In genomic region chr6:142387997-142388815, GRCh38 we compare ENCODE assay signal across 8 cellular contexts.
DNase-seq lines count a peak whose midpoint lies in the region; TF ChIP-seq lines count a peak whose summit lies in the region.

No MANE protein-coding gene starts in this region.

- no peaks in the 10 kb centered on the region for H4K20me1 ChIP-seq in Loucy (ENCODE audit: insufficient read depth, low read length, poor library complexity, severe bottlenecking)

- no peaks in the 10 kb centered on the region for H3F3A ChIP-seq in Loucy (ENCODE audit: low read depth)

- H2AFZ ChIP-seq in Loucy (ENCODE audit: low read length), result no peak overlapping the region

- no peaks in the 10 kb centered on the region for H3K36me3 ChIP-seq in Loucy (ENCODE audit: insufficient read depth, low read length)
- no peaks in the 10 kb centered on the region for H3K36me3 ChIP-seq in adipocyte (ENCODE audit: control insufficient read depth, insufficient read depth, low read length, severe bottlenecking)
- no peaks in the 10 kb centered on the region for H3K36me3 ChIP-seq in vagina

- peaks cover 5% of the 10 kb centered on the region for H3K36me3 Mint-ChIP-seq in Calu3 (ENCODE audit: insufficient read depth, unreplicated experiment)

- intact Hi-C loops in Calu3 (cut with micrococcal nuclease; ENCODE audit: unreplicated experiment), result loop anchor here (2.0 kb wide), 2 partner anchors 155 to 231 kb away; no protein-coding TSS in a partner anchor
- intact Hi-C loops in vagina (cut with DNase I), result no loop called here

- H3K79me2 ChIP-seq in Loucy (ENCODE audit: insufficient read depth, low read length), result no peaks in the 10 kb centered on the region

- H3K9ac ChIP-seq in Loucy (ENCODE audit: low read depth, low read length, poor library complexity, severe bottlenecking), result no peak overlapping the region
- peak overlapping the region; percentile 59 for H3K9ac ChIP-seq in adipocyte (ENCODE audit: low read length)

- CTCF ChIA-PET in Calu3 (lab: Charles Lee), result no interaction called here

- no peak overlapping the region for H3K27ac ChIP-seq in vagina

- peak overlapping the region; percentile 42 for H3K27ac Mint-ChIP-seq in Calu3 (ENCODE audit: unreplicated experiment)

- H3K27me3 Mint-ChIP-seq in Calu3 (ENCODE audit: unreplicated experiment), result no peaks in the 10 kb centered on the region

- no peak overlapping the region for H3K4me3 Mint-ChIP-seq in Calu3 (ENCODE audit: low read depth, unreplicated experiment)

- no peaks in the 10 kb centered on the region for H3K9me2 ChIP-seq in Loucy (replicated peaks; ENCODE audit: low read depth, low read length)

- no peak overlapping the region for H3K4me2 ChIP-seq in Loucy (ENCODE audit: low read depth, low read length, poor library complexity, severe bottlenecking)

- TF ChIP-seq CTCF in Calu3 (IDR thresholded peaks at IDR 0.05; ENCODE audit: unreplicated experiment) (no peak), GM20000 (IDR thresholded peaks at IDR 0.05; ENCODE audit: extremely low read depth, missing control alignments) (no peak), Loucy (conservative IDR thresholded peaks at IDR 0.05; ENCODE audit: low read length) (peak; percentile 85), vagina (IDR thresholded peaks at IDR 0.05) (peak in 2 of 3 experiments; percentile 28 to 43)

- H3K4me3 ChIP-seq in Loucy (ENCODE audit: low read length, poor library complexity, severe bottlenecking), result no peak overlapping the region
- H3K4me3 ChIP-seq in adipocyte (ENCODE audit: low read length), result no peak overlapping the region
- H3K4me3 ChIP-seq in vagina, result no peak overlapping the region

- BruUV-seq in Calu3 (replicated peaks; lab: Mats Ljungman, UMichigan), result no TSS peak

- H3K27me3 ChIP-seq in Loucy (ENCODE audit: insufficient read depth, low read length, poor library complexity, severe bottlenecking), result no peaks in the 10 kb centered on the region
- H3K27me3 ChIP-seq in adipocyte (replicated peaks; ENCODE audit: control insufficient read depth, insufficient read depth, low read length), result no peaks in the 10 kb centered on the region
- H3K27me3 ChIP-seq in vagina, result no peaks in the 10 kb centered on the region

- H3K4me1 ChIP-seq in Loucy (ENCODE audit: insufficient read depth, low read length, poor library complexity, severe bottlenecking) (peaks cover 8% of the 10 kb centered on the region), adipocyte (ENCODE audit: control insufficient read depth, insufficient read depth, low read length) (peaks cover 12% of the 10 kb centered on the region), vagina (no peaks in the 10 kb centered on the region)

- no peak for TF ChIP-seq POLR2A in vagina (IDR thresholded peaks at IDR 0.05)

- H3K9me3 ChIP-seq in Loucy (ENCODE audit: insufficient read depth, low read depth, low read length) (no peaks in the 10 kb centered on the region), adipocyte (ENCODE audit: control insufficient read depth, low read length) (no peaks in the 10 kb centered on the region), vagina (no peaks in the 10 kb centered on the region)

- no peaks in the 10 kb centered on the region for H3K4me1 Mint-ChIP-seq in Calu3 (ENCODE audit: low read depth, unreplicated experiment)

- no peak for DNase-seq in Calu3
- peak; percentile 5 for DNase-seq in GM20000 (ENCODE audit: low spot score)
- DNase-seq in adipocyte (ENCODE audit: low read depth), result peak; percentile 88
- DNase-seq in iris pigment epithelial cell (ENCODE audit: low read depth), result peak; percentile 70
- DNase-seq in vagina (ENCODE audit: extremely low spot score in 2 of 2), result no peak
- DNase-seq in activated effector memory CD4-positive, alpha-beta T cell treated with anti-CD3 and anti-CD28 coated beads, Interleukin-2, amount 50 U/mL, for 16 hours, result no peak
- DNase-seq in activated T-cell treated with anti-CD3 and anti-CD28 coated beads for 4 hours, result no peak

- H3K9me3 Mint-ChIP-seq in Calu3 (ENCODE audit: low read depth, unreplicated experiment), result no peaks in the 10 kb centered on the region

Comparison
In these comparisons a context has a peak if more than half of its experiments do, and no peak if none do; other contexts are left out.
1. DNase-seq: peak in GM20000 (single experiment), adipocyte (single experiment) and iris pigment epithelial cell (single experiment); none in Calu3 (single experiment), vagina (0 of 2), activated effector memory CD4-positive, alpha-beta T cell treated with anti-CD3 and anti-CD28 coated beads, Interleukin-2, amount 50 U/mL, for 16 hours (single experiment) and activated T-cell treated with anti-CD3 and anti-CD28 coated beads for 4 hours (single experiment).
2. CTCF ChIP-seq: peak in Loucy (single experiment) and vagina (2 of 3); none in Calu3 (single experiment) and GM20000 (single experiment).